ENCODE assay signal across 29 cellular contexts in the genomic region with DNA sequence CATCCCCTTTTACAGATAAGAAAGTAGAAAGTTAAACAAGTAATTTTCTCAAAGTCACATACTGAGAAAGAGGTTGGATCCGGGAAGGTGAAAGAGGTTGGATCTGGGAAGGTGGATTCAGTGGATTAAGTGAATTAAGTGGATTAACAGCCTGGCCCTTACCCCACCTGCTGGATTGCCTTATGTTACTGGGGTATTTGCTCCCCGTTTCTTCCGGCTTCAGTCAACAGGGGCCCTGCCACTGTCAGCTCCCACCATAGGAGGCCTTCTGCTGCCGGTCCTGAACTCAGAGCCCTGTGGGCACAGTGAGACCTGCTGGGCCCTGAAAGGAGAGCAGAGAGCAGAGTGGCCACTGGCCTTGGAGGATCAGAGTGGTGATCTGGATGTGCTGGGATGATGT.
"Had no signal": no experiment of that assay in that cellular context is flagged by ENCODE, and none has a peak within 500 bp of the region (broad histone marks: within the 10 kb centered on the region; RNA-seq: fewer than 3 reads in every experiment).

No MANE protein-coding gene starts in this region.

- DNase-seq: activated CD4-positive, alpha-beta T cell treated with anti-CD3 and anti-CD28 coated beads for 4 hours; activated CD8-positive, alpha-beta memory T cell treated with anti-CD3 and anti-CD28 coated beads, Interleukin-2, amount 50 U/mL, for 48 hours; activated CD8-positive, alpha-beta T cell treated with anti-CD3 and anti-CD28 coated beads for 36 hours; activated effector memory CD4-positive, alpha-beta T cell treated with Interleukin-2 at 50 U/mL for 16 hours; activated naive CD4-positive, alpha-beta T cell treated with Interleukin-2 at 50 U/mL for 16 hours; activated naive CD8-positive, alpha-beta T cell treated with anti-CD3 and anti-CD28 coated beads, Interleukin-2, amount 50 U/mL, for 24 hours; activated T-cell treated with anti-CD3 and anti-CD28 coated beads, Interleukin-2, amount 50 U/mL, for 1 hour; amniotic stem cell; brain microvascular endothelial cell; MG63; MV-4-11; NCI-H1092 treated with DMSO at 0.1 percent for 48 hours; NCI-H1417 treated with DMSO at 0.1 percent for 48 hours; NCI-H1694 treated with DMSO at 0.1 percent for 48 hours; NCI-H2029 treated with DMSO at 0.1 percent for 48 hours; NCI-H526; NCI-H774; NK-92 treated with Interleukin-12 subunit alpha and Interleukin-12 subunit beta, amount 100 ng/mL, for 24 hours; OCI-M1; RPMI8226; T-cell; T-helper 2 cell; T1000 had no signal

- H3K4me3 ChIP-seq: cardiac muscle cell, MG63, SK-N-MC had no signal

- H3K27ac ChIP-seq: brain microvascular endothelial cell, cardiac muscle cell, SK-N-MC had no signal

- ATAC-seq: activated CD4-positive, CD25-positive, alpha-beta regulatory T cell treated with anti-CD3 and anti-CD28 coated beads, Interleukin-2, amount 50 U/mL, for 24 hours; activated CD8-positive, alpha-beta T cell treated with anti-CD3 and anti-CD28 coated beads for 36 hours; activated naive CD4-positive, alpha-beta T cell treated with anti-CD3 and anti-CD28 coated beads, Interleukin-2, amount 50 U/mL, for 72 hours; activated naive CD8-positive, alpha-beta T cell treated with anti-CD3 and anti-CD28 coated beads, Interleukin-2, amount 50 U/mL, for 24 hours; Panc1; Right ventricle myocardium inferior; T-cell had no signal

- H3K9me3 ChIP-seq: MG63 had no signal

- H3K36me3 ChIP-seq: brain microvascular endothelial cell, cardiac muscle cell, MG63 had no signal

- H3K27me3 ChIP-seq: brain microvascular endothelial cell, cardiac muscle cell, MG63 had no signal
